In genomic region chr9:98523231-98523901, GRCh38 we compare ENCODE assay signal across 11 cellular contexts.
DNase-seq lines count a peak whose midpoint lies in the region; ATAC-seq, FAIRE-seq and TF ChIP-seq lines count a peak whose summit lies in the region.
"Had no signal": no experiment of that assay in that cellular context is flagged by ENCODE, and none has a peak within 500 bp of the region (broad histone marks: within the 10 kb centered on the region; RNA-seq: fewer than 3 reads in every experiment).

No MANE protein-coding gene starts in this region.

- H3K27ac Mint-ChIP-seq in T-helper 2 cell treated with Interferon-gamma antibody and Interleukin-4, amounts not matched to agents 5 μg/mL and 100 μg/mL, for 36 hours, result no peak overlapping the region

- FAIRE-seq in A549 (lab: Jason Lieb, UNC), result no peak

- CTCF ChIA-PET in A549 (lab: Yijun Ruan, JAX), result interaction anchor here (0.8 to 2.0 kb wide), 11 partner anchors 12 to 225 kb away, joined by 3 to 6 read pairs (median 3); no protein-coding TSS in a partner anchor

- POLR2A ChIA-PET in A549 (lab: Yijun Ruan, JAX), result no interaction called here

- H3K4me2 ChIP-seq in A549, result no peak overlapping the region

- peaks cover 0 to 38% (median 0%) of the 10 kb centered on the region in 7 donors for H3K27me3 ChIP-seq in spleen (replicated peaks in 1 of 7)

- H3K27me3 Mint-ChIP-seq in T-helper 2 cell treated with Interferon-gamma antibody and Interleukin-4, amounts not matched to agents 5 μg/mL and 100 μg/mL, for 36 hours (ENCODE audit: low read depth), result peaks cover 31% of the 10 kb centered on the region

- WGBS in A549 (ENCODE audit: missing lambda C conversion rate), result 18% methylated on average over 5 of the region's 5 CpGs
- 48 to 65% (median 52%) methylated on average over 5 of the region's 5 CpGs for WGBS in spleen, 5 donors

- TF ChIP-seq EP300 in A549 (IDR thresholded peaks at IDR 0.05), result no peak

- H3K4me1 Mint-ChIP-seq in T-helper 2 cell treated with Interferon-gamma antibody and Interleukin-4, amounts not matched to agents 5 μg/mL and 100 μg/mL, for 36 hours (ENCODE audit: low read depth), result no peaks in the 10 kb centered on the region

- ATAC-seq in A549 (peak; percentile 47 to 59; a peak in 2 of 6 replicates), GM19395 (IDR thresholded peaks at IDR 0.05; ENCODE audit: unreplicated experiment) (no peak)

- DNase-seq in A549 (ENCODE audit: low read depth in 1 of 2, low spot score in 1 of 2), result peak in 1 of 2 experiments; percentile 31
- peak; percentile 62 for DNase-seq in SK-MEL-5 (ENCODE audit: low read depth, low spot score)
- DNase-seq in foreskin melanocyte, result peak; percentile 8
- DNase-seq in spleen, result no peak
- DNase-seq in T-helper 2 cell treated with Interferon-gamma antibody and Interleukin-4, amounts not matched to agents 5 μg/mL and 100 μg/mL, for 36 hours (ENCODE audit: low spot score), result no peak
- DNase-seq in COLO668 (lab: John Stamatoyannopoulos, UW; ENCODE audit: unreplicated experiment), result no peak
- DNase-seq: C1 segment of cervical spinal cord, NCI-H2029 had no signal

- in situ Hi-C loops in SK-MEL-5 (cut with HindIII; ENCODE audit: low pct_unique_long_range_greater_than_20kb, low sequenced_read_pairs), result no loop called here

- TF ChIP-seq CTCF in A549 (IDR thresholded peaks at IDR 0.05) (no peak), GM12875 (IDR thresholded peaks at IDR 0.05; ENCODE audit: borderline replicate concordance, insufficient read depth, low read depth, low read length) (0 out of 2 replicates have a peak, but pooled peaks have one; percentile 13), spleen (IDR thresholded peaks at IDR 0.05 in 8 of 11, conservative IDR thresholded peaks at IDR 0.05 in 3 of 11) (no peak)

- H3K4me1 ChIP-seq in A549, result no peaks in the 10 kb centered on the region
- H3K4me1 ChIP-seq in spleen, result no peaks in the 10 kb centered on the region

- no peak overlapping the region for H3K4me3 Mint-ChIP-seq in T-helper 2 cell treated with Interferon-gamma antibody and Interleukin-4, amounts not matched to agents 5 μg/mL and 100 μg/mL, for 36 hours

- H3K36me3 Mint-ChIP-seq in T-helper 2 cell treated with Interferon-gamma antibody and Interleukin-4, amounts not matched to agents 5 μg/mL and 100 μg/mL, for 36 hours (ENCODE audit: low read depth), result no peaks in the 10 kb centered on the region

- no peak overlapping the region for H3K4me3 ChIP-seq in A549
- H3K4me3 ChIP-seq in GM12875 (ENCODE audit: low read depth, low read length), result no peak overlapping the region
- H3K4me3 ChIP-seq in spleen, result no peak overlapping the region

- no peaks in the 10 kb centered on the region for H3K36me3 ChIP-seq in spleen
- H3K36me3 ChIP-seq: neutrophil had no signal

- intact Hi-C loops in spleen (cut with DNase I; ENCODE audit: low total_unique reads), result no loop called here

- no peaks in the 10 kb centered on the region for H3K9me3 Mint-ChIP-seq in T-helper 2 cell treated with Interferon-gamma antibody and Interleukin-4, amounts not matched to agents 5 μg/mL and 100 μg/mL, for 36 hours

- TF ChIP-seq RAD21 in A549 (conservative IDR thresholded peaks at IDR 0.05 in 1 of 2, IDR thresholded peaks at IDR 0.05 in 1 of 2), result no peak; a peak in 1 of 5 replicates

- TF ChIP-seq POLR2A in A549 (IDR thresholded peaks at IDR 0.05; ENCODE audit: low read length) (no peak), spleen (IDR thresholded peaks at IDR 0.05) (no peak)

- H3K9me3 ChIP-seq in A549 (no peaks in the 10 kb centered on the region; the same call in 2 of the 3 replicates), spleen (no peaks in the 10 kb centered on the region)
- H3K9me3 ChIP-seq: neutrophil had no signal

- H3K27ac ChIP-seq in A549 (no peak overlapping the region), spleen (no peak overlapping the region)
- H3K27ac ChIP-seq: neutrophil had no signal

TF ChIP-seq in A549, 52 proteins besides CTCF, POLR2A, EP300 and RAD21:
- TF ChIP-seq RFX5 (IDR thresholded peaks at IDR 0.05) (no peak), SMC3 (IDR thresholded peaks at IDR 0.05) (0 out of 3 replicates have a peak, but pooled peaks have one; percentile 21), EHF (CRISPR knock-in tag; IDR thresholded peaks at IDR 0.05) (no peak)
TF ChIP-seq in A549: peak in this region for 1.

Comparison
In these comparisons a context has a peak if more than half of its experiments do, and no peak if none do; other contexts are left out.
1. DNase-seq: peak in SK-MEL-5 (single experiment) and foreskin melanocyte (single experiment); none in spleen (single experiment), T-helper 2 cell treated with Interferon-gamma antibody and Interleukin-4, amounts not matched to agents 5 μg/mL and 100 μg/mL, for 36 hours (single experiment) and COLO668 (single experiment).